In the genomic region with DNA sequence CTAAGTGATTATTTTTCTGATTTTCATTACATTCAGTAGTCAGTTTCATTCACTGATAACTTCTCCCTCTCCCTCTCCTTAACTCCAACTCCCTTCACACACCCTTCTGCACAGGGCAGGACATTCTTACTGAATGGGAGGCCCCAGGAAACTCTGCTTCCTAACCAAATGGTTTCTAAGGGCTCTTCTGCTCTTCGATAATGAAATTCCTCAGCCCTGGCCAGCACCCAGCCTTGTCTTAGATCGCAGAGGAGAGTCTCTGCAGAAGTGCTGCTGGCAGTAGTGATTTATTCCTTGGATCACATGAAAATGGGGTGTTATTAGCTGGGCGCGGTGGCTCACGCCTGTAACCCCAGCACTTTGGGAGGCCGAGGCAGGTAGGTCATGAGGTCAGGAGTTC, we compare ENCODE assay signal across 25 cellular contexts. TPM values are rescaled to one million over a fixed set of nuclear protein-coding genes. Genes with fewer than 3 reads are reported as not detected.
DNase-seq lines count a peak whose midpoint lies in the region; TF ChIP-seq lines count a peak whose summit lies in the region.
"Had no signal": no experiment of that assay in that cellular context is flagged by ENCODE, and none has a peak within 500 bp of the region (broad histone marks: within the 10 kb centered on the region; RNA-seq: fewer than 3 reads in every experiment).

No MANE protein-coding gene starts in this region.

- peak overlapping the region; percentile 33 for H3K27ac Mint-ChIP-seq in activated CD4-positive, alpha-beta T cell treated with anti-CD3 and anti-CD28 coated beads, Interleukin-2, amount 10 ng/mL, durations not matched to agents 7 days and 5 days
- no peak overlapping the region for H3K27ac Mint-ChIP-seq in activated T-helper 1 cell treated with anti-CD3 and anti-CD28 coated beads, Interleukin-12 subunit alpha, Interleukin-12 subunit beta, Interleukin-2, Interleukin-4 antibody, amounts not matched to agents 30 ng/mL and 10 ng/mL and 1 ng/mL, durations not matched to agents 14 hours and 24 hours and 36 hours
- H3K27ac Mint-ChIP-seq: CD4-positive, CD25-positive, alpha-beta regulatory T cell had no signal

- H3K4me3 ChIP-seq in fibroblast of villous mesenchyme (ENCODE audit: low read depth, low read length) (no peak overlapping the region), sigmoid colon (no peak overlapping the region)
- H3K4me3 ChIP-seq: PC-9, smooth muscle cell had no signal

- no peak for DNase-seq in activated CD4-positive, alpha-beta T cell treated with anti-CD3 and anti-CD28 coated beads, Interleukin-2, amount 10 ng/mL, durations not matched to agents 7 days and 5 days
- DNase-seq in activated CD4-positive, alpha-beta T cell treated with anti-CD3 and anti-CD28 coated beads for 1 hour, result no peak
- DNase-seq in fibroblast of villous mesenchyme (ENCODE audit: low read depth) (peak; percentile 46), sigmoid colon (no peak), NCI-H446 treated with DMSO at 0.1 percent for 48 hours (lab: John Stamatoyannopoulos, UW) (no peak), NCI-H774 (lab: John Stamatoyannopoulos, UW) (no peak)
- DNase-seq in activated T-helper 1 cell treated with anti-CD3 and anti-CD28 coated beads, Interleukin-12 subunit alpha, Interleukin-12 subunit beta, Interleukin-2, Interleukin-4 antibody, amounts not matched to agents 30 ng/mL and 10 ng/mL and 1 ng/mL, durations not matched to agents 14 hours and 24 hours and 36 hours (ENCODE audit: low spot score), result no peak
- DNase-seq: 8988T; activated CD4-positive, CD25-positive, alpha-beta regulatory T cell treated with anti-CD3 and anti-CD28 coated beads, Interleukin-2, amount 50 U/mL, for 72 hours; activated CD8-positive, alpha-beta memory T cell treated with anti-CD3 and anti-CD28 coated beads, Interleukin-2, amount 50 U/mL, for 4 hours; activated naive CD4-positive, alpha-beta T cell treated with anti-CD3 and anti-CD28 coated beads, Interleukin-2, amount 50 U/mL, for 16 hours; CD4-positive, CD25-positive, alpha-beta regulatory T cell; DND-41; effector CD8-positive, alpha-beta T cell; kidney glomerular epithelial cell; NCI-H1048; NCI-H526 treated with DMSO at 0.1 percent for 48 hours; PC-9; posterior cingulate gyrus; T1000; trophoblast cell had no signal

- peaks cover 27% of the 10 kb centered on the region for H3K4me1 Mint-ChIP-seq in activated CD4-positive, alpha-beta T cell treated with anti-CD3 and anti-CD28 coated beads, Interleukin-2, amount 10 ng/mL, durations not matched to agents 7 days and 5 days
- peaks cover 35% of the 10 kb centered on the region for H3K4me1 Mint-ChIP-seq in activated T-helper 1 cell treated with anti-CD3 and anti-CD28 coated beads, Interleukin-12 subunit alpha, Interleukin-12 subunit beta, Interleukin-2, Interleukin-4 antibody, amounts not matched to agents 30 ng/mL and 10 ng/mL and 1 ng/mL, durations not matched to agents 14 hours and 24 hours and 36 hours (ENCODE audit: low read depth)

- H3K4me3 Mint-ChIP-seq in activated CD4-positive, alpha-beta T cell treated with anti-CD3 and anti-CD28 coated beads, Interleukin-2, amount 10 ng/mL, durations not matched to agents 7 days and 5 days, result no peak overlapping the region
- H3K4me3 Mint-ChIP-seq in activated T-helper 1 cell treated with anti-CD3 and anti-CD28 coated beads, Interleukin-12 subunit alpha, Interleukin-12 subunit beta, Interleukin-2, Interleukin-4 antibody, amounts not matched to agents 30 ng/mL and 10 ng/mL and 1 ng/mL, durations not matched to agents 14 hours and 24 hours and 36 hours, result no peak overlapping the region
- H3K4me3 Mint-ChIP-seq: CD4-positive, CD25-positive, alpha-beta regulatory T cell had no signal

- H3K36me3 Mint-ChIP-seq in activated CD4-positive, alpha-beta T cell treated with anti-CD3 and anti-CD28 coated beads, Interleukin-2, amount 10 ng/mL, durations not matched to agents 7 days and 5 days (ENCODE audit: low read depth), result peaks cover 13% of the 10 kb centered on the region
- peaks cover 14% of the 10 kb centered on the region for H3K36me3 Mint-ChIP-seq in activated T-helper 1 cell treated with anti-CD3 and anti-CD28 coated beads, Interleukin-12 subunit alpha, Interleukin-12 subunit beta, Interleukin-2, Interleukin-4 antibody, amounts not matched to agents 30 ng/mL and 10 ng/mL and 1 ng/mL, durations not matched to agents 14 hours and 24 hours and 36 hours (ENCODE audit: low read depth)

- no peaks in the 10 kb centered on the region for H3K27me3 ChIP-seq in sigmoid colon

- H3K9me3 Mint-ChIP-seq in activated CD4-positive, alpha-beta T cell treated with anti-CD3 and anti-CD28 coated beads, Interleukin-2, amount 10 ng/mL, durations not matched to agents 7 days and 5 days, result no peaks in the 10 kb centered on the region
- no peaks in the 10 kb centered on the region for H3K9me3 Mint-ChIP-seq in activated T-helper 1 cell treated with anti-CD3 and anti-CD28 coated beads, Interleukin-12 subunit alpha, Interleukin-12 subunit beta, Interleukin-2, Interleukin-4 antibody, amounts not matched to agents 30 ng/mL and 10 ng/mL and 1 ng/mL, durations not matched to agents 14 hours and 24 hours and 36 hours

- TF ChIP-seq POLR2A in sigmoid colon (IDR thresholded peaks at IDR 0.05), result no peak

- H3K27me3 Mint-ChIP-seq in activated CD4-positive, alpha-beta T cell treated with anti-CD3 and anti-CD28 coated beads, Interleukin-2, amount 10 ng/mL, durations not matched to agents 7 days and 5 days, result no peaks in the 10 kb centered on the region
- no peaks in the 10 kb centered on the region for H3K27me3 Mint-ChIP-seq in activated T-helper 1 cell treated with anti-CD3 and anti-CD28 coated beads, Interleukin-12 subunit alpha, Interleukin-12 subunit beta, Interleukin-2, Interleukin-4 antibody, amounts not matched to agents 30 ng/mL and 10 ng/mL and 1 ng/mL, durations not matched to agents 14 hours and 24 hours and 36 hours (ENCODE audit: insufficient read depth)
- H3K27me3 Mint-ChIP-seq: CD4-positive, CD25-positive, alpha-beta regulatory T cell had no signal

- TF ChIP-seq CTCF in fibroblast of villous mesenchyme (IDR thresholded peaks at IDR 0.05; ENCODE audit: insufficient read depth, low read depth, low read length), result no peak
- TF ChIP-seq CTCF in sigmoid colon (IDR thresholded peaks at IDR 0.05), result no peak

- WGBS in sigmoid colon, 2 donors, result 80 to 94% methylated on average over 6 of the region's 6 CpGs

- CTCF ChIA-PET in activated CD4-positive, alpha-beta T cell treated with anti-CD3 and anti-CD28 coated beads, Interleukin-2, amount 10 ng/mL, durations not matched to agents 7 days and 5 days (lab: Charles Lee), result interaction anchor here (0.7 to 1.6 kb wide), 2 partner anchors 17 to 62 kb away, joined by 4 to 6 read pairs; no protein-coding TSS in a partner anchor

- intact Hi-C loops in sigmoid colon (cut with DNase I), result loop anchor here (5.0 kb wide), 1 partner anchor 83 kb away; the partner anchor contains the start of gene DDI2
- intact Hi-C loops in activated T-helper 1 cell treated with anti-CD3 and anti-CD28 coated beads, Interleukin-12 subunit alpha, Interleukin-12 subunit beta, Interleukin-2, Interleukin-4 antibody, amounts not matched to agents 30 ng/mL and 10 ng/mL and 1 ng/mL, durations not matched to agents 14 hours and 24 hours and 36 hours (cut with micrococcal nuclease), result no loop called here

- no peak for TF ChIP-seq EP300 in sigmoid colon (IDR thresholded peaks at IDR 0.05)

- peaks cover 0 to 15% (median 2%) of the 10 kb centered on the region in 4 donors for H3K36me3 ChIP-seq in sigmoid colon

- H3K4me1 ChIP-seq in sigmoid colon, result peaks cover 0 to 45% (median 45%) of the 10 kb centered on the region in 4 donors

- H3K27ac ChIP-seq in angular gyrus (ENCODE audit: low read depth, low read length), result peak overlapping the region; percentile 10
- H3K27ac ChIP-seq in sigmoid colon, result peak overlapping the region in 3 of 4 donors; percentile 20 to 88 (median 56)
- H3K27ac ChIP-seq: KMS-11, PC-9 had no signal

- POLR2A ChIA-PET in activated CD4-positive, alpha-beta T cell treated with anti-CD3 and anti-CD28 coated beads, Interleukin-2, amount 10 ng/mL, durations not matched to agents 7 days and 5 days (lab: Charles Lee), result no interaction called here

- no peaks in the 10 kb centered on the region for H3K9me3 ChIP-seq in sigmoid colon

RNA-seq across cellular contexts. Expression of gene PLEKHM2, which starts 16.4 kb away (rescaled TPM):
- 10 to 100 TPM; 52.7 to 56.0 TPM for total RNA-seq in activated CD4-positive, alpha-beta T cell treated with anti-CD3 and anti-CD28 coated beads, Interleukin-2, amount 10 ng/mL, durations not matched to agents 7 days and 5 days
- total RNA-seq in fibroblast of villous mesenchyme (54.0 and 61.8 TPM in 2 replicates), sigmoid colon (10 to 100 TPM; 28.6 to 49.6 (median 33.9) TPM)
- 10 to 100 TPM; 19.8 to 34.4 (median 20.8) TPM for polyA plus RNA-seq in sigmoid colon
- total RNA-seq in activated T-helper 1 cell treated with anti-CD3 and anti-CD28 coated beads, Interleukin-12 subunit alpha, Interleukin-12 subunit beta, Interleukin-2, Interleukin-4 antibody, amounts not matched to agents 30 ng/mL and 10 ng/mL and 1 ng/mL, durations not matched to agents 14 hours and 24 hours and 36 hours, result 65.5 and 66.2 TPM in 2 replicates

RNA-seq across cellular contexts. Expression of gene SLC25A34, which starts 35.5 kb away (rescaled TPM):
- 1 to 10 TPM; 1.8 to 2.2 TPM for total RNA-seq in activated CD4-positive, alpha-beta T cell treated with anti-CD3 and anti-CD28 coated beads, Interleukin-2, amount 10 ng/mL, durations not matched to agents 7 days and 5 days
- total RNA-seq in fibroblast of villous mesenchyme (under 0.01 and 0.43 TPM in 2 replicates), sigmoid colon (1 to 10 TPM in 3 of 4 donors, under 1 TPM in 1; 0.36 to 1.8 (median 1.6) TPM)
- 10 to 100 TPM in 2 of 3 donors, 1 to 10 TPM in 1; 3.0 to 16.0 (median 12.1) TPM for polyA plus RNA-seq in sigmoid colon
- total RNA-seq in activated T-helper 1 cell treated with anti-CD3 and anti-CD28 coated beads, Interleukin-12 subunit alpha, Interleukin-12 subunit beta, Interleukin-2, Interleukin-4 antibody, amounts not matched to agents 30 ng/mL and 10 ng/mL and 1 ng/mL, durations not matched to agents 14 hours and 24 hours and 36 hours, result 1.1 and 1.8 TPM in 2 replicates
- polyA plus RNA-seq: CD4-positive, CD25-positive, alpha-beta regulatory T cell had no signal

RNA-seq across cellular contexts. Expression of gene TMEM82, which starts 41.8 kb away (rescaled TPM):
- not detected for total RNA-seq in activated CD4-positive, alpha-beta T cell treated with anti-CD3 and anti-CD28 coated beads, Interleukin-2, amount 10 ng/mL, durations not matched to agents 7 days and 5 days
- total RNA-seq in fibroblast of villous mesenchyme (not detected in 2 replicates), sigmoid colon (under 1 TPM in 1 of 4 donors, not detected in 3; 0.55 TPM)
- polyA plus RNA-seq in sigmoid colon, result 10 to 100 TPM in 2 of 3 donors, 1 to 10 TPM in 1; 4.8 to 19.3 (median 17.3) TPM
- total RNA-seq in activated T-helper 1 cell treated with anti-CD3 and anti-CD28 coated beads, Interleukin-12 subunit alpha, Interleukin-12 subunit beta, Interleukin-2, Interleukin-4 antibody, amounts not matched to agents 30 ng/mL and 10 ng/mL and 1 ng/mL, durations not matched to agents 14 hours and 24 hours and 36 hours, result not detected in 2 replicates
- total RNA-seq: bronchial epithelial cell; CD4-positive, CD25-positive, alpha-beta regulatory T cell; PC-9; smooth muscle cell had no signal
- polyA plus RNA-seq: CD4-positive, CD25-positive, alpha-beta regulatory T cell; smooth muscle cell had no signal

RNA-seq across cellular contexts. Expression of gene FBLIM1, which starts 58.1 kb away (rescaled TPM):
- under 1 TPM in 1 of 2 experiments, not detected in 1; 0.12 TPM for total RNA-seq in activated CD4-positive, alpha-beta T cell treated with anti-CD3 and anti-CD28 coated beads, Interleukin-2, amount 10 ng/mL, durations not matched to agents 7 days and 5 days
- total RNA-seq in fibroblast of villous mesenchyme (188 and 255 TPM in 2 replicates), sigmoid colon (10 to 100 TPM; 28.1 to 53.2 (median 49.8) TPM)
- 100 to 1,000 TPM; 107 to 227 (median 175) TPM for polyA plus RNA-seq in sigmoid colon
- total RNA-seq in activated T-helper 1 cell treated with anti-CD3 and anti-CD28 coated beads, Interleukin-12 subunit alpha, Interleukin-12 subunit beta, Interleukin-2, Interleukin-4 antibody, amounts not matched to agents 30 ng/mL and 10 ng/mL and 1 ng/mL, durations not matched to agents 14 hours and 24 hours and 36 hours, result not detected in 2 replicates
- total RNA-seq: CD4-positive, CD25-positive, alpha-beta regulatory T cell had no signal
